ENCODE assay signal across 8 cellular contexts in the genomic region with DNA sequence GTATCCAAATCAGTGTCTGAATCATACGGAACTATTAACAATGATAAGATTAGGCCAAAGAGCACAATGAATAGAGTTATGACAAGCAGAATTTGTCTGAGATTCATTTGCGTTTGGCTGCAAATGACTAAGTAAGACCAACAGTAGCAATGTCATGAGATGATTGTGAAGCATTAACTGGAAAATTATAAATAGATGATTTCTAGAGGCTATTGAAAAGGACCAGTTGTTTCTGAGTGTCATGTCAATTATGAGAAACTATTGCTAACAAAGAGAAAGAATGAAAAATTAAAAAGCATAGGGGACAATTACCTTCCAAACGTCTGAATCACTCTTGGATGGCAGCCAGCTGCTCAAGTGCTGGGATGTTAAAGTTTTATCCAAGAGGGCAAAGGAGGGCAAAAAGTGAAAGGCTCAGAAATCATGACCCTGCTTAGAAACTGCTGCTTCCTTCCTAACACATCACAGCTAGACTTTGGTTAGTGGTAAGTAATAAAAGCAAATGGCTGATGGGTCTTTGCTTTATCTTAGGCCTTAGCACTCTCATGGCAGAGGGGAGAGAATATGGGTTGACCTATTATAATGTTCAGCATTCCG.
DNase-seq lines count a peak whose midpoint lies in the region; ATAC-seq and TF ChIP-seq lines count a peak whose summit lies in the region.

No MANE protein-coding gene starts in this region.

- no peak overlapping the region for H3K4me3 ChIP-seq in foreskin fibroblast (ENCODE audit: low read depth in 1 of 2, low read length in 2 of 2)
- no peak overlapping the region for H3K4me3 ChIP-seq in sigmoid colon
- H3K4me3 ChIP-seq in lower leg skin (ENCODE audit: low read depth, poor library complexity, severe bottlenecking) = no peak overlapping the region

- WGBS in sigmoid colon, 2 donors = 30 to 53% methylated on average over 4 of the region's 4 CpGs
- WGBS in lower leg skin, 2 donors = 38 to 42% methylated on average over 4 of the region's 4 CpGs

- H3K36me3 ChIP-seq in sigmoid colon = no peaks in the 10 kb centered on the region

- 0 out of 2 replicates have a peak, but pooled peaks cover 4% of the 10 kb centered on the region for H3K36me3 Mint-ChIP-seq in HFFc6 (ENCODE audit: low read depth)

- peaks cover 52% of the 10 kb centered on the region for H3K4me1 Mint-ChIP-seq in HFFc6 (ENCODE audit: low read depth)

- intact Hi-C loops in sigmoid colon (cut with DNase I) (no loop called here), lower leg skin (cut with DNase I; ENCODE audit: low total_unique reads) (no loop called here)

- TF ChIP-seq POLR2A in sigmoid colon (IDR thresholded peaks at IDR 0.05) (no peak), erythroblast (IDR thresholded peaks at IDR 0.05; ENCODE audit: low read length) (no peak), lower leg skin (IDR thresholded peaks at IDR 0.05) (no peak)

- H3K4me1 ChIP-seq in sigmoid colon = peaks cover 0 to 55% (median 40%) of the 10 kb centered on the region in 4 donors

- no peak overlapping the region; the same call in 1 of the 2 replicates for H3K4me3 Mint-ChIP-seq in HFFc6

- peak; percentile 32 for DNase-seq in HFFc6
- DNase-seq in RPMI7951 (ENCODE audit: low read depth) = peak; percentile 76
- DNase-seq in foreskin fibroblast = peak; percentile 41 to 83
- no peak for DNase-seq in sigmoid colon
- no peak for DNase-seq in erythroblast (lab: John Stamatoyannopoulos, UW)
- DNase-seq in 8988T = no peak
- DNase-seq in lower leg skin (ENCODE audit: low spot score in 2 of 2) = no peak

- H3K9me3 ChIP-seq in sigmoid colon = no peaks in the 10 kb centered on the region

- H3K27me3 Mint-ChIP-seq in HFFc6 (ENCODE audit: insufficient read depth) = no peaks in the 10 kb centered on the region

- ATAC-seq in GM21723 (IDR thresholded peaks at IDR 0.05; ENCODE audit: unreplicated experiment) = no peak

- H3K27me3 ChIP-seq in sigmoid colon = no peaks in the 10 kb centered on the region

- TF ChIP-seq CTCF in HFFc6 (IDR thresholded peaks at IDR 0.05) (no peak), foreskin fibroblast (IDR thresholded peaks at IDR 0.05; ENCODE audit: low read depth, low read length) (no peak), sigmoid colon (IDR thresholded peaks at IDR 0.05) (no peak), lower leg skin (IDR thresholded peaks at IDR 0.05) (no peak)

- TF ChIP-seq EP300 in sigmoid colon (IDR thresholded peaks at IDR 0.05) = no peak

- peak overlapping the region; percentile 63 for H3K27ac Mint-ChIP-seq in HFFc6

- peaks cover 11% of the 10 kb centered on the region for H3K9me3 Mint-ChIP-seq in HFFc6

- H3K27ac ChIP-seq in sigmoid colon = peak overlapping the region; percentile 48 to 83 (median 68)

Comparison
In these comparisons a context has a peak if more than half of its experiments do, and no peak if none do; other contexts are left out.
1. DNase-seq: peak in HFFc6 (single experiment), RPMI7951 (single experiment) and foreskin fibroblast (2 of 2); none in sigmoid colon (single experiment), erythroblast (0 of 2), 8988T (single experiment) and lower leg skin (0 of 2).